ENCODE assay signal across 22 cellular contexts in the genomic region with DNA sequence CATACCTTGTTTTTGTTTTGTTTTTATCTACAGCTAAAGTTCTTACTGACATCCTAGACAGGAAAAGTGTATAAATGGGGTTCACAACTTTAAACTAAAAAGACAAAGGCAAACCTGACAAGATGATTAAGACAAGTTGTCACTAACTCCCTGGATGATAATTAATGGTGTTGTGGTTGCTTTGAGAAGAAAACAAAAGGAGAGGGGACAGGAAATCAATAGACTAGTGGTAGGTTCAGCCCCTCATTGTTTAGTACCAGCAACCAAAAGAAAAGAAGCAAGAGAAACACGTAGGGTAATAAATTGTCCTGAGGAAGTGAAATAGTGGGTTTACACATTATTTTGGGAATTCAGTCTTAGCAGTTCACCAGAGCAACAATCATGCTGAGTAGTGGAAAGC.
A peak's percentile ranks its signal among the peaks of the same experiment; 100 is the strongest.
DNase-seq lines count a peak whose midpoint lies in the region; ATAC-seq and TF ChIP-seq lines count a peak whose summit lies in the region.
"Had no signal": no experiment of that assay in that cellular context is flagged by ENCODE, and none has a peak within 500 bp of the region (broad histone marks: within the 10 kb centered on the region; RNA-seq: fewer than 3 reads in every experiment).

No MANE protein-coding gene starts in this region.

- POLR2A ChIA-PET in Caco-2 (lab: Charles Lee) = interaction anchor here (2.3 kb wide), 1 partner anchor 95 kb away, joined by 16 read pairs; the partner anchor contains the start of gene CDV3
- POLR2A ChIA-PET in HEK293 (lab: Yijun Ruan, JAX) = no interaction called here
- POLR2A ChIA-PET in naive thymus-derived CD8-positive, alpha-beta T cell (lab: Charles Lee) = no interaction called here

- intact Hi-C loops in Caco-2 (cut with micrococcal nuclease; ENCODE audit: unreplicated experiment) = loop anchor here (5.0 kb wide), 1 partner anchor 36 kb away; no protein-coding TSS in a partner anchor
- intact Hi-C loops in left ventricle myocardium superior (cut with micrococcal nuclease) = no loop called here

- TF ChIP-seq CTCF in Caco-2 (IDR thresholded peaks at IDR 0.05; ENCODE audit: insufficient read depth in 1 of 2, low read depth in 1 of 2, low read length in 1 of 2, severe bottlenecking in 1 of 2, unreplicated experiment in 1 of 2) (no peak), HEK293 (tag by site-specific recombination; IDR thresholded peaks at IDR 0.05) (no peak), Peyer's patch (IDR thresholded peaks at IDR 0.05) (no peak)

- H3K27me3 ChIP-seq in Caco-2 (replicated peaks; ENCODE audit: control insufficient read depth, insufficient read depth, low read length) (no peaks in the 10 kb centered on the region), Peyer's patch (no peaks in the 10 kb centered on the region)

- H3K4me3 Mint-ChIP-seq in Caco-2 (ENCODE audit: unreplicated experiment) = no peak overlapping the region
- peak overlapping the region in 4 of 10 donors; percentile 3 to 26 (median 10) for H3K4me3 Mint-ChIP-seq in naive thymus-derived CD8-positive, alpha-beta T cell
- H3K4me3 Mint-ChIP-seq: natural killer cell; stimulated activated memory B cell treated with anti-CD40 and anti-IgM and Interleukin-4, amounts not matched to agents 10 μg/mL and 1 μg/mL and 100 μg/mL, for 72 hours had no signal

- H3K36me3 Mint-ChIP-seq in Caco-2 (ENCODE audit: insufficient read depth, unreplicated experiment) = peaks cover 8% of the 10 kb centered on the region
- H3K36me3 Mint-ChIP-seq in naive thymus-derived CD8-positive, alpha-beta T cell = peaks cover 0 to 15% (median 2%) of the 10 kb centered on the region in 3 donors
- H3K36me3 Mint-ChIP-seq: natural killer cell; stimulated activated memory B cell treated with anti-CD40 and anti-IgM and Interleukin-4, amounts not matched to agents 10 μg/mL and 1 μg/mL and 100 μg/mL, for 72 hours; T-cell had no signal

- H3K9me3 ChIP-seq in Caco-2 (no peaks in the 10 kb centered on the region), HEK293 (ENCODE audit: control insufficient read depth, insufficient read depth, low read depth, low read length) (no peaks in the 10 kb centered on the region), Peyer's patch (no peaks in the 10 kb centered on the region)
- H3K9me3 ChIP-seq: thoracic aorta had no signal

- BruUV-seq in Caco-2 (replicated peaks; lab: Mats Ljungman, UMichigan) = no TSS peak

- ATAC-seq in naive thymus-derived CD8-positive, alpha-beta T cell = no peak
- no peak for ATAC-seq in left ventricle myocardium superior
- ATAC-seq: natural killer cell; stimulated activated memory B cell treated with anti-CD40 and anti-IgM and Interleukin-4, amounts not matched to agents 10 μg/mL and 1 μg/mL and 100 μg/mL, for 72 hours had no signal

- CTCF ChIA-PET in Caco-2 (lab: Charles Lee) = no interaction called here
- CTCF ChIA-PET in HEK293 (lab: Yijun Ruan, JAX) = no interaction called here

- peak overlapping the region; percentile 39 for H3K27ac Mint-ChIP-seq in Caco-2 (ENCODE audit: unreplicated experiment)
- peak overlapping the region in 6 of 10 donors; percentile 1 to 72 (median 24) for H3K27ac Mint-ChIP-seq in naive thymus-derived CD8-positive, alpha-beta T cell
- H3K27ac Mint-ChIP-seq: natural killer cell had no signal

- H3K4me3 ChIP-seq in Caco-2 (ENCODE audit: low read depth, low read length) = no peak overlapping the region
- H3K4me3 ChIP-seq in HEK293 (ENCODE audit: low read depth, low read length) = no peak overlapping the region
- H3K4me3 ChIP-seq in Peyer's patch = no peak overlapping the region
- H3K4me3 ChIP-seq: thoracic aorta had no signal

- H3K36me3 ChIP-seq in Caco-2 (ENCODE audit: control insufficient read depth, insufficient read depth, low read length) (no peaks in the 10 kb centered on the region), HEK293 (ENCODE audit: control insufficient read depth in 2 of 2, insufficient read depth in 1 of 2, low read length in 2 of 2) (no peaks in the 10 kb centered on the region), Peyer's patch (no peaks in the 10 kb centered on the region)
- H3K36me3 ChIP-seq: thoracic aorta had no signal

- H3K4me1 ChIP-seq in Caco-2 = peaks cover 64% of the 10 kb centered on the region
- no peaks in the 10 kb centered on the region; the same call in 1 of the 2 replicates for H3K4me1 ChIP-seq in HEK293 (ENCODE audit: control insufficient read depth, insufficient read depth, low read length)
- peaks cover 0 to 41% (median 8%) of the 10 kb centered on the region in 4 donors for H3K4me1 ChIP-seq in Peyer's patch

- TF ChIP-seq POLR2A in Peyer's patch (IDR thresholded peaks at IDR 0.05) = no peak

- no peaks in the 10 kb centered on the region for H3K27me3 Mint-ChIP-seq in Caco-2 (ENCODE audit: insufficient read depth, unreplicated experiment)
- no peaks in the 10 kb centered on the region for H3K27me3 Mint-ChIP-seq in naive thymus-derived CD8-positive, alpha-beta T cell
- H3K27me3 Mint-ChIP-seq: stimulated activated memory B cell treated with anti-CD40 and anti-IgM and Interleukin-4, amounts not matched to agents 10 μg/mL and 1 μg/mL and 100 μg/mL, for 72 hours; T-cell had no signal

- H3K27ac ChIP-seq in HEK293 (ENCODE audit: extremely low read depth, low read depth, low read length) (no peak overlapping the region), Peyer's patch (peak overlapping the region in 2 of 4 donors; percentile 16 to 79)
- H3K27ac ChIP-seq: HL-60, thoracic aorta, VCaP had no signal

- H3K4me1 Mint-ChIP-seq in Caco-2 (ENCODE audit: low read depth, unreplicated experiment) = peaks cover 65% of the 10 kb centered on the region
- H3K4me1 Mint-ChIP-seq in naive thymus-derived CD8-positive, alpha-beta T cell = peaks cover 19 to 74% (median 49%) of the 10 kb centered on the region in 4 donors
- H3K4me1 Mint-ChIP-seq: natural killer cell had no signal

- no peak for DNase-seq in Caco-2
- DNase-seq in NCI-H2227 treated with DMSO at 0.1 percent for 48 hours (lab: John Stamatoyannopoulos, UW) = peak; percentile 76
- no peak for DNase-seq in naive thymus-derived CD8-positive, alpha-beta T cell
- no peak for DNase-seq in NOMO-1 (lab: John Stamatoyannopoulos, UW; ENCODE audit: unreplicated experiment in 2 of 2)
- DNase-seq in Peyer's patch = no peak
- no peak for DNase-seq in left ventricle myocardium superior
- DNase-seq: activated CD4-positive, alpha-beta T cell treated with anti-CD3 and anti-CD28 coated beads, Interleukin-2, amount 50 U/mL, for 1 hour; activated CD8-positive, alpha-beta memory T cell treated with anti-CD3 and anti-CD28 coated beads, Interleukin-2, amount 50 U/mL, for 48 hours; activated effector memory CD4-positive, alpha-beta T cell treated with Interleukin-2 at 50 U/mL for 16 hours; amniotic stem cell; cortex of kidney; DND-41; glutamatergic neuron; natural killer cell; NCI-H524; Right ventricle myocardium superior; T-cell had no signal

- H3K9me3 Mint-ChIP-seq in Caco-2 (ENCODE audit: unreplicated experiment) = peaks cover 8% of the 10 kb centered on the region
- H3K9me3 Mint-ChIP-seq in naive thymus-derived CD8-positive, alpha-beta T cell = no peaks in the 10 kb centered on the region
- H3K9me3 Mint-ChIP-seq: natural killer cell; stimulated activated memory B cell treated with anti-CD40 and anti-IgM and Interleukin-4, amounts not matched to agents 10 μg/mL and 1 μg/mL and 100 μg/mL, for 72 hours; T-cell had no signal

TF ChIP-seq in HEK293, 187 proteins besides CTCF, POLR2A, EP300 and RAD21:
- TF ChIP-seq, protein P1, sequence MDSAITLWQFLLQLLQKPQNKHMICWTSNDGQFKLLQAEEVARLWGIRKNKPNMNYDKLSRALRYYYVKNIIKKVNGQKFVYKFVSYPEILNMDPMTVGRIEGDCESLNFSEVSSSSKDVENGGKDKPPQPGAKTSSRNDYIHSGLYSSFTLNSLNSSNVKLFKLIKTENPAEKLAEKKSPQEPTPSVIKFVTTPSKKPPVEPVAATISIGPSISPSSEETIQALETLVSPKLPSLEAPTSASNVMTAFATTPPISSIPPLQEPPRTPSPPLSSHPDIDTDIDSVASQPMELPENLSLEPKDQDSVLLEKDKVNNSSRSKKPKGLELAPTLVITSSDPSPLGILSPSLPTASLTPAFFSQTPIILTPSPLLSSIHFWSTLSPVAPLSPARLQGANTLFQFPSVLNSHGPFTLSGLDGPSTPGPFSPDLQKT (IDR thresholded peaks at IDR 0.05; ENCODE audit: borderline replicate concordance, low read depth, low read length) = no peak
- TF ChIP-seq, protein P2, sequence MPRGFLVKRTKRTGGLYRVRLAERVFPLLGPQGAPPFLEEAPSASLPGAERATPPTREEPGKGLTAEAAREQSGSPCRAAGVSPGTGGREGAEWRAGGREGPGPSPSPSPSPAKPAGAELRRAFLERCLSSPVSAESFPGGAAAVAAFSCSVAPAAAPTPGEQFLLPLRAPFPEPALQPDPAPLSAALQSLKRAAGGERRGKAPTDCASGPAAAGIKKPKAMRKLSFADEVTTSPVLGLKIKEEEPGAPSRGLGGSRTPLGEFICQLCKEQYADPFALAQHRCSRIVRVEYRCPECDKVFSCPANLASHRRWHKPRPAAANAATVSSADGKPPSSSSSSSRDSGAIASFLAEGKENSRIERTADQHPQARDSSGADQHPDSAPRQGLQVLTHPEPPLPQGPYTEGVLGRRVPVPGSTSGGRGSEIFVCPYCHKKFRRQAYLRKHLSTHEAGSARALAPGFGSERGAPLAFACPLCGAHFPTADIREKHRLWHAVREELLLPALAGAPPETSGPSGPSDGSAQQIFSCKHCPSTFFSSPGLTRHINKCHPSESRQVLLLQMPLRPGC (tag by site-specific recombination; IDR thresholded peaks at IDR 0.05) = no peak
- TF ChIP-seq ZNF76 (tag by site-specific recombination; IDR thresholded peaks at IDR 0.05; ENCODE audit: borderline replicate concordance, low read depth) (no peak), SP7 (tag by site-specific recombination; IDR thresholded peaks at IDR 0.05) (peak; percentile 65)
